1 cellular context compared by ENCODE assay signal in the genomic region with DNA sequence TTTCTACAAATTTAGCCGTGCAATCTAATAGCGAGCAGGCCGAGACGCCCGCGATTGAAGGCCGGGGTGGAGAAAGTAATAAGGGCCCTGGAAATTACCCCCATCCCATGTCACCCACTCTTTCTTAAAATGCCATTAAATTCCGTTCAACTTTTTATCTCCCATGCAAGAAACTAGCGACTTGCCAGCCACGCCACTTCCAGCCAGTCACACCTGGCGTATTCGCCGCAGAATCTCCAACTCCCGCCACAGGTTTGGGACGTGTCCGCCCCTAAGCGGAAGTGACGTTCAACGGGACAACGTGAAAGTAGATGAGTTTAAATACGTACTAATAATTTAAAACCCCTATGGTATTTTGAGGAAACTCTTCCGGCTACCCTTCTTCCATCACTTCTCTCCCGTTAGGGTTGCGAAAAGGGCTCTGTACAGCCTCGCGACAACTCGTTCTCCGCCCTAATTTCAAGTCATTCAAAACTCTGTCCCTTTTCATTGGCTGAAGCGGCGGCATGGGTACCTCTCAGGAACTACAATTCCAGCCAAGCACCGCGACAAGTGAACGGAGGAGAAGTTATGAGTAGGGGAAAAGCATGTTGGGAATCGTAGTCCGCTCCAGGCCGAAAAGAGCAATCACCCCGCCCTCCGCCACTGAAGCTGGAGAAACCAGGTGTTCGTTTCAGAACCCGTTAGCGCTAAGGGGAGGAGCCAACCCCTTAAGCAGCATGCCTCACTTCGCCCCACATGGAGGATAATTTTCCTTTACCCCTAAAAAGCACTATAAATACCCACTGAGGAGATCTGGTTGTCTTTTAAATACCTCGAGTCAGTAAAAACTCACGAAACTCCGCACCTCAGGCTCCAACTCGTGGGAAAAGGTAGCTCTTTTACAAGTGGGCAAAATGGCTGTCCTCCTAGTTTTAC.
TF ChIP-seq lines count a peak whose summit lies in the region.

A gene (minus strand): TSS at position 906 of the 918 bp plus-strand sequence.

TF ChIP-seq in HEK293, 187 proteins besides CTCF, POLR2A, EP300 and RAD21 (continued from another document):
- TF ChIP-seq, protein P1, sequence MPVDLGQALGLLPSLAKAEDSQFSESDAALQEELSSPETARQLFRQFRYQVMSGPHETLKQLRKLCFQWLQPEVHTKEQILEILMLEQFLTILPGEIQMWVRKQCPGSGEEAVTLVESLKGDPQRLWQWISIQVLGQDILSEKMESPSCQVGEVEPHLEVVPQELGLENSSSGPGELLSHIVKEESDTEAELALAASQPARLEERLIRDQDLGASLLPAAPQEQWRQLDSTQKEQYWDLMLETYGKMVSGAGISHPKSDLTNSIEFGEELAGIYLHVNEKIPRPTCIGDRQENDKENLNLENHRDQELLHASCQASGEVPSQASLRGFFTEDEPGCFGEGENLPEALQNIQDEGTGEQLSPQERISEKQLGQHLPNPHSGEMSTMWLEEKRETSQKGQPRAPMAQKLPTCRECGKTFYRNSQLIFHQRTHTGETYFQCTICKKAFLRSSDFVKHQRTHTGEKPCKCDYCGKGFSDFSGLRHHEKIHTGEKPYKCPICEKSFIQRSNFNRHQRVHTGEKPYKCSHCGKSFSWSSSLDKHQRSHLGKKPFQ (tag by site-specific recombination; IDR thresholded peaks at IDR 0.05): peak; percentile 55; the same call in 1 of the 2 replicates
- no peak for TF ChIP-seq WT1 (tag by site-specific recombination; IDR thresholded peaks at IDR 0.05)
- TF ChIP-seq ZNF292 (tag by site-specific recombination; IDR thresholded peaks at IDR 0.05; ENCODE audit: borderline replicate concordance, low read depth): no peak
- TF ChIP-seq ZNF629 (tag by site-specific recombination; IDR thresholded peaks at IDR 0.05): peak; percentile 71; the same call in 1 of the 2 replicates
- TF ChIP-seq ZBTB17 (tag by site-specific recombination; IDR thresholded peaks at IDR 0.05): peak; percentile 42; the same call in 1 of the 2 replicates
- no peak for TF ChIP-seq ZNF830 (tag by site-specific recombination; IDR thresholded peaks at IDR 0.05; ENCODE audit: low read depth)
- TF ChIP-seq ZNF335 (tag by site-specific recombination; conservative IDR thresholded peaks at IDR 0.05): peak; percentile 81
- peak; percentile 63 for TF ChIP-seq SP2 (tag by site-specific recombination; IDR thresholded peaks at IDR 0.05)
- TF ChIP-seq SCRT1 (tag by site-specific recombination; IDR thresholded peaks at IDR 0.05; ENCODE audit: borderline replicate concordance): peak; percentile 60
- 0 out of 2 replicates have a peak, but pooled peaks have one; percentile 27 for TF ChIP-seq YY2 (tag by site-specific recombination; IDR thresholded peaks at IDR 0.05)
- no peak for TF ChIP-seq ZNF621 (tag by site-specific recombination; IDR thresholded peaks at IDR 0.05)
- TF ChIP-seq, protein P2, sequence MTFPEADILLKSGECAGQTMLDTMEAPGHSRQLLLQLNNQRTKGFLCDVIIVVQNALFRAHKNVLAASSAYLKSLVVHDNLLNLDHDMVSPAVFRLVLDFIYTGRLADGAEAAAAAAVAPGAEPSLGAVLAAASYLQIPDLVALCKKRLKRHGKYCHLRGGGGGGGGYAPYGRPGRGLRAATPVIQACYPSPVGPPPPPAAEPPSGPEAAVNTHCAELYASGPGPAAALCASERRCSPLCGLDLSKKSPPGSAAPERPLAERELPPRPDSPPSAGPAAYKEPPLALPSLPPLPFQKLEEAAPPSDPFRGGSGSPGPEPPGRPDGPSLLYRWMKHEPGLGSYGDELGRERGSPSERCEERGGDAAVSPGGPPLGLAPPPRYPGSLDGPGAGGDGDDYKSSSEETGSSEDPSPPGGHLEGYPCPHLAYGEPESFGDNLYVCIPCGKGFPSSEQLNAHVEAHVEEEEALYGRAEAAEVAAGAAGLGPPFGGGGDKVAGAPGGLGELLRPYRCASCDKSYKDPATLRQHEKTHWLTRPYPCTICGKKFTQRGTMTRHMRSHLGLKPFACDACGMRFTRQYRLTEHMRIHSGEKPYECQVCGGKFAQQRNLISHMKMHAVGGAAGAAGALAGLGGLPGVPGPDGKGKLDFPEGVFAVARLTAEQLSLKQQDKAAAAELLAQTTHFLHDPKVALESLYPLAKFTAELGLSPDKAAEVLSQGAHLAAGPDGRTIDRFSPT (tag by site-specific recombination; IDR thresholded peaks at IDR 0.05): no peak
- TF ChIP-seq ZNF514 (tag by site-specific recombination; IDR thresholded peaks at IDR 0.05): no peak
- TF ChIP-seq FEZF1 (tag by site-specific recombination; IDR thresholded peaks at IDR 0.05): peak; percentile 98
- peak; percentile 46 for TF ChIP-seq ZEB2 (tag by site-specific recombination; IDR thresholded peaks at IDR 0.05)
- TF ChIP-seq ZXDB (tag by site-specific recombination; IDR thresholded peaks at IDR 0.05): peak; percentile 40
- peak; percentile 58 for TF ChIP-seq YY1 (tag by site-specific recombination; IDR thresholded peaks at IDR 0.05)
- TF ChIP-seq, protein P3, sequence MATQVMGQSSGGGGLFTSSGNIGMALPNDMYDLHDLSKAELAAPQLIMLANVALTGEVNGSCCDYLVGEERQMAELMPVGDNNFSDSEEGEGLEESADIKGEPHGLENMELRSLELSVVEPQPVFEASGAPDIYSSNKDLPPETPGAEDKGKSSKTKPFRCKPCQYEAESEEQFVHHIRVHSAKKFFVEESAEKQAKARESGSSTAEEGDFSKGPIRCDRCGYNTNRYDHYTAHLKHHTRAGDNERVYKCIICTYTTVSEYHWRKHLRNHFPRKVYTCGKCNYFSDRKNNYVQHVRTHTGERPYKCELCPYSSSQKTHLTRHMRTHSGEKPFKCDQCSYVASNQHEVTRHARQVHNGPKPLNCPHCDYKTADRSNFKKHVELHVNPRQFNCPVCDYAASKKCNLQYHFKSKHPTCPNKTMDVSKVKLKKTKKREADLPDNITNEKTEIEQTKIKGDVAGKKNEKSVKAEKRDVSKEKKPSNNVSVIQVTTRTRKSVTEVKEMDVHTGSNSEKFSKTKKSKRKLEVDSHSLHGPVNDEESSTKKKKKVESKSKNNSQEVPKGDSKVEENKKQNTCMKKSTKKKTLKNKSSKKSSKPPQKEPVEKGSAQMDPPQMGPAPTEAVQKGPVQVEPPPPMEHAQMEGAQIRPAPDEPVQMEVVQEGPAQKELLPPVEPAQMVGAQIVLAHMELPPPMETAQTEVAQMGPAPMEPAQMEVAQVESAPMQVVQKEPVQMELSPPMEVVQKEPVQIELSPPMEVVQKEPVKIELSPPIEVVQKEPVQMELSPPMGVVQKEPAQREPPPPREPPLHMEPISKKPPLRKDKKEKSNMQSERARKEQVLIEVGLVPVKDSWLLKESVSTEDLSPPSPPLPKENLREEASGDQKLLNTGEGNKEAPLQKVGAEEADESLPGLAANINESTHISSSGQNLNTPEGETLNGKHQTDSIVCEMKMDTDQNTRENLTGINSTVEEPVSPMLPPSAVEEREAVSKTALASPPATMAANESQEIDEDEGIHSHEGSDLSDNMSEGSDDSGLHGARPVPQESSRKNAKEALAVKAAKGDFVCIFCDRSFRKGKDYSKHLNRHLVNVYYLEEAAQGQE (tag by site-specific recombination; IDR thresholded peaks at IDR 0.05): 0 out of 2 replicates have a peak, but pooled peaks have one; percentile 26
- TF ChIP-seq ZBTB8A (tag by site-specific recombination; IDR thresholded peaks at IDR 0.05): peak; percentile 51; the same call in 1 of the 2 replicates
